16 cellular contexts compared by ENCODE assay signal in genomic region chr5:127596501-127596900, GRCh38. TPM values are rescaled to one million over a fixed set of nuclear protein-coding genes. Genes with fewer than 3 reads are reported as not detected.
DNase-seq lines count a peak whose midpoint lies in the region; ATAC-seq, FAIRE-seq and TF ChIP-seq lines count a peak whose summit lies in the region.
"Had no signal": no experiment of that assay in that cellular context is flagged by ENCODE, and none has a peak within 500 bp of the region (broad histone marks: within the 10 kb centered on the region; RNA-seq: fewer than 3 reads in every experiment).

No MANE protein-coding gene starts in this region.

- WGBS in right lobe of liver (ENCODE audit: insufficient coverage, low coverage, low lambda C conversion rate, missing lambda C conversion rate) = no CpG with 5 or more reads among the region's 3 CpGs

- no peak for TF ChIP-seq POLR2A in right lobe of liver (IDR thresholded peaks at IDR 0.05)

- H3K4me1 ChIP-seq in right lobe of liver = no peaks in the 10 kb centered on the region

- TF ChIP-seq CTCF in D721Med (IDR thresholded peaks at IDR 0.05; ENCODE audit: insufficient read depth, missing control alignments) (peak; percentile 9), bronchial epithelial cell (IDR thresholded peaks at IDR 0.05; ENCODE audit: insufficient read depth, low read length, severe bottlenecking) (no peak), right lobe of liver (IDR thresholded peaks at IDR 0.05) (no peak)

- H3K4me3 ChIP-seq in bronchial epithelial cell (ENCODE audit: low read depth, low read length) (no peak overlapping the region), right lobe of liver (no peak overlapping the region)

- H3K36me3 ChIP-seq in bronchial epithelial cell (ENCODE audit: control insufficient read depth, insufficient read depth, low read length) (no peaks in the 10 kb centered on the region), right lobe of liver (no peaks in the 10 kb centered on the region)

- intact Hi-C loops in right lobe of liver (cut with DNase I) = no loop called here

- ATAC-seq in right lobe of liver (no peak), GM19023 (IDR thresholded peaks at IDR 0.05; ENCODE audit: unreplicated experiment) (no peak)
- ATAC-seq: Panc1 had no signal

- peak; percentile 21 for DNase-seq in D721Med (ENCODE audit: insufficient read length, low spot score)
- peak; percentile 9 for DNase-seq in NCI-H1105 (lab: John Stamatoyannopoulos, UW)
- peak; percentile 24 for DNase-seq in NCI-H510A (lab: John Stamatoyannopoulos, UW)
- DNase-seq in bronchial epithelial cell (ENCODE audit: low read depth) = peak; percentile 12
- no peak for DNase-seq in RPMI8226
- DNase-seq in right lobe of liver = no peak
- DNase-seq in middle frontal gyrus (ENCODE audit: extremely low spot score, low spot score) = no peak
- DNase-seq: AML-193, Calu3, Karpas-422, NCI-H1436, NCI-H526, SHP77 treated with DMSO at 0.1 percent for 48 hours had no signal

- FAIRE-seq in D721Med (lab: Jason Lieb, UNC) (no peak), bronchial epithelial cell (lab: Jason Lieb, UNC) (no peak)

- H3K27ac ChIP-seq in right lobe of liver = no peak overlapping the region

- H3K9me3 ChIP-seq in right lobe of liver = no peaks in the 10 kb centered on the region

- H3K27me3 ChIP-seq in bronchial epithelial cell (ENCODE audit: control insufficient read depth, insufficient read depth, low read length) (peaks cover 2% of the 10 kb centered on the region), right lobe of liver (no peaks in the 10 kb centered on the region)

RNA-seq across cellular contexts. Expression of gene CTXN3, which starts 52.4 kb away (rescaled TPM):
- total RNA-seq in bronchial epithelial cell (not detected in 2 replicates), right lobe of liver (not detected)
- total RNA-seq: Calu3, H4 had no signal

Comparison
In these comparisons a context has a peak if more than half of its experiments do, and no peak if none do; other contexts are left out.
1. DNase-seq: peak in D721Med (single experiment), NCI-H1105 (single experiment), NCI-H510A (single experiment) and bronchial epithelial cell (single experiment); none in RPMI8226 (single experiment), right lobe of liver (0 of 3) and middle frontal gyrus (single experiment).